In the genomic region with DNA sequence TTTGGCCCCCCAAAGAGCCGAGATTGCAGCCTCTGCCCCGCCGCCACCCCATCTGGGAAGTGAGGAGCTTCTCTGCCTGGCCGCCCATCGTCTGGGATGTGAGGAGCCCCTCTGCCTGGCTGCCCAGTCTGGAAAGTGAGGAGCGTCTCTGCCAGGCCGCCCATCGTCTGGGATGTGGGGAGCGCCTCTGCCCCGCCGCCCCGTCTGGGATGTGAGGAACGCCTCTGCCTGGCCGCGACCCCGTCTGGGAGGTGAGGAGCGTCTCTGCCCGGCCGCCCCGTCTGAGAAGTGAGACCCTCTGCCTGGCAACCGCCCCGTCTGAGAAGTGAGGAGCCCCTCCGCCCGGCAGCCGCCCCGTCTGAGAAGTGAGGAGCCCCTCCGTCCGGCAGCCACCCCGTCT, we compare ENCODE assay signal across 7 cellular contexts. TPM values are rescaled to one million over a fixed set of nuclear protein-coding genes. Genes with fewer than 3 reads are reported as not detected.
DNase-seq lines count a peak whose midpoint lies in the region; ATAC-seq and TF ChIP-seq lines count a peak whose summit lies in the region.
"Not testable (repeated sequence)": the region's sequence is repeated elsewhere in the genome, so short reads cannot be mapped to it uniquely, and the experiment has no call there.

No MANE protein-coding gene starts in this region.

- CTCF ChIA-PET in Panc1 (lab: Charles Lee); activated CD8-positive, alpha-beta memory T cell treated with anti-CD3 and anti-CD28 coated beads, Interleukin-2, amount 10 ng/mL, durations not matched to agents 7 days and 5 days (lab: Charles Lee); activated naive CD4-positive, alpha-beta T cell treated with anti-CD3 and anti-CD28 coated beads, Interleukin-2, amount 10 ng/mL, durations not matched to agents 7 days and 5 days (lab: Charles Lee): not testable (repeated sequence)

- peaks cover 17 to 46% (median 26%) of the 10 kb centered on the region in 4 donors for H3K4me1 Mint-ChIP-seq in CD4-positive, CD25-positive, alpha-beta regulatory T cell
- peaks cover 25% of the 10 kb centered on the region for H3K4me1 Mint-ChIP-seq in activated CD8-positive, alpha-beta memory T cell treated with anti-CD3 and anti-CD28 coated beads, Interleukin-2, amount 10 ng/mL, durations not matched to agents 7 days and 5 days
- H3K4me1 Mint-ChIP-seq in activated naive CD4-positive, alpha-beta T cell treated with anti-CD3 and anti-CD28 coated beads, Interleukin-2, amount 10 ng/mL, durations not matched to agents 7 days and 5 days, result peaks cover 32% of the 10 kb centered on the region
- H3K4me1 Mint-ChIP-seq in memory B cell, result peaks cover 25% of the 10 kb centered on the region

- not testable (repeated sequence) for H3K27me3 ChIP-seq in CD4-positive, CD25-positive, alpha-beta regulatory T cell (ENCODE audit: control insufficient read depth, insufficient read depth, low read length); Panc1 (ENCODE audit: control insufficient read depth, insufficient read depth, low read length)

- not testable (repeated sequence) for H3K27ac Mint-ChIP-seq in CD4-positive, CD25-positive, alpha-beta regulatory T cell
- H3K27ac Mint-ChIP-seq in activated CD8-positive, alpha-beta memory T cell treated with anti-CD3 and anti-CD28 coated beads, Interleukin-2, amount 10 ng/mL, durations not matched to agents 7 days and 5 days, result peak overlapping the region; percentile 99
- H3K27ac Mint-ChIP-seq in activated naive CD4-positive, alpha-beta T cell treated with anti-CD3 and anti-CD28 coated beads, Interleukin-2, amount 10 ng/mL, durations not matched to agents 7 days and 5 days, result peak overlapping the region; percentile 97
- peak overlapping the region; percentile 92 for H3K27ac Mint-ChIP-seq in memory B cell

- H3K9me3 Mint-ChIP-seq in CD4-positive, CD25-positive, alpha-beta regulatory T cell, result peaks cover 0 to 28% (median 5%) of the 10 kb centered on the region in 7 donors
- not testable (repeated sequence) for H3K9me3 Mint-ChIP-seq in activated CD8-positive, alpha-beta memory T cell treated with anti-CD3 and anti-CD28 coated beads, Interleukin-2, amount 10 ng/mL, durations not matched to agents 7 days and 5 days (ENCODE audit: low read depth); memory B cell
- H3K9me3 Mint-ChIP-seq in activated naive CD4-positive, alpha-beta T cell treated with anti-CD3 and anti-CD28 coated beads, Interleukin-2, amount 10 ng/mL, durations not matched to agents 7 days and 5 days, result peaks cover 28% of the 10 kb centered on the region

- POLR2A ChIA-PET in Panc1 (lab: Charles Lee), result not testable (repeated sequence)

- not testable (repeated sequence) for H3K27me3 Mint-ChIP-seq in CD4-positive, CD25-positive, alpha-beta regulatory T cell; activated CD8-positive, alpha-beta memory T cell treated with anti-CD3 and anti-CD28 coated beads, Interleukin-2, amount 10 ng/mL, durations not matched to agents 7 days and 5 days; activated naive CD4-positive, alpha-beta T cell treated with anti-CD3 and anti-CD28 coated beads, Interleukin-2, amount 10 ng/mL, durations not matched to agents 7 days and 5 days; memory B cell

- peaks cover 21% of the 10 kb centered on the region for H3K4me1 ChIP-seq in CD4-positive, CD25-positive, alpha-beta regulatory T cell (ENCODE audit: control insufficient read depth, insufficient read depth, low read length, poor library complexity, severe bottlenecking)
- not testable (repeated sequence) for H3K4me1 ChIP-seq in Panc1 (ENCODE audit: control insufficient read depth, insufficient read depth, low read length)

- in situ Hi-C loops in Panc1 (cut with HindIII; ENCODE audit: low pct_unique_long_range_greater_than_20kb, low sequenced_read_pairs), result not testable (repeated sequence)

- not testable (repeated sequence) for H3K36me3 ChIP-seq in CD4-positive, CD25-positive, alpha-beta regulatory T cell (ENCODE audit: control insufficient read depth, insufficient read depth, low read length); Panc1 (ENCODE audit: control insufficient read depth, insufficient read depth, low read length)

- TF ChIP-seq CTCF in GM12875 (IDR thresholded peaks at IDR 0.05; ENCODE audit: borderline replicate concordance, insufficient read depth, low read depth, low read length); Panc1 (IDR thresholded peaks at IDR 0.05); VCaP (conservative IDR thresholded peaks at IDR 0.05): not testable (repeated sequence)

- H3K4me3 Mint-ChIP-seq in CD4-positive, CD25-positive, alpha-beta regulatory T cell, result peak overlapping the region in 3 of 4 donors; percentile 75 to 98 (median 96)
- H3K4me3 Mint-ChIP-seq in activated CD8-positive, alpha-beta memory T cell treated with anti-CD3 and anti-CD28 coated beads, Interleukin-2, amount 10 ng/mL, durations not matched to agents 7 days and 5 days; activated naive CD4-positive, alpha-beta T cell treated with anti-CD3 and anti-CD28 coated beads, Interleukin-2, amount 10 ng/mL, durations not matched to agents 7 days and 5 days: not testable (repeated sequence)
- peak overlapping the region; percentile 94 for H3K4me3 Mint-ChIP-seq in memory B cell

- not testable (repeated sequence) for H3K27ac ChIP-seq in CD4-positive, CD25-positive, alpha-beta regulatory T cell (ENCODE audit: insufficient read depth, low read length, poor library complexity, severe bottlenecking); Panc1 (ENCODE audit: low read length)
- peak overlapping the region; percentile 98 for H3K27ac ChIP-seq in VCaP

- ATAC-seq in CD4-positive, CD25-positive, alpha-beta regulatory T cell (ENCODE audit: low read depth in 2 of 2); Panc1; activated CD8-positive, alpha-beta memory T cell treated with anti-CD3 and anti-CD28 coated beads, Interleukin-2, amount 10 ng/mL, durations not matched to agents 7 days and 5 days; memory B cell (ENCODE audit: low read depth): not testable (repeated sequence)

- BruUV-seq in Panc1 (replicated peaks; lab: Mats Ljungman, UMichigan), result not testable (repeated sequence)

- not testable (repeated sequence) for H3K36me3 Mint-ChIP-seq in CD4-positive, CD25-positive, alpha-beta regulatory T cell; memory B cell
- H3K36me3 Mint-ChIP-seq in activated CD8-positive, alpha-beta memory T cell treated with anti-CD3 and anti-CD28 coated beads, Interleukin-2, amount 10 ng/mL, durations not matched to agents 7 days and 5 days, result peaks cover 28% of the 10 kb centered on the region
- peaks cover 32% of the 10 kb centered on the region for H3K36me3 Mint-ChIP-seq in activated naive CD4-positive, alpha-beta T cell treated with anti-CD3 and anti-CD28 coated beads, Interleukin-2, amount 10 ng/mL, durations not matched to agents 7 days and 5 days

- not testable (repeated sequence) for H3K4me3 ChIP-seq in CD4-positive, CD25-positive, alpha-beta regulatory T cell (ENCODE audit: low read depth, low read length)
- H3K4me3 ChIP-seq in GM12875 (ENCODE audit: low read depth, low read length) (peak overlapping the region; percentile 5), Panc1 (ENCODE audit: low read depth in 2 of 2, low read length in 2 of 2) (peak overlapping the region; percentile 25 to 87)

- intact Hi-C loops in Panc1 (cut with micrococcal nuclease; ENCODE audit: unreplicated experiment), result loop anchor here (10.0 kb wide), 1 partner anchor 296 kb away; no protein-coding TSS in a partner anchor

- not testable (repeated sequence) for H3K9me3 ChIP-seq in CD4-positive, CD25-positive, alpha-beta regulatory T cell (ENCODE audit: control insufficient read depth in 2 of 2, low read length in 2 of 2); Panc1 (ENCODE audit: control insufficient read depth, insufficient read depth, low read depth, low read length)

- DNase-seq in CD4-positive, CD25-positive, alpha-beta regulatory T cell; Panc1 (ENCODE audit: low read depth, low spot score); activated CD8-positive, alpha-beta memory T cell treated with anti-CD3 and anti-CD28 coated beads, Interleukin-2, amount 10 ng/mL, durations not matched to agents 7 days and 5 days; activated naive CD4-positive, alpha-beta T cell treated with anti-CD3 and anti-CD28 coated beads, Interleukin-2, amount 10 ng/mL, durations not matched to agents 7 days and 5 days; memory B cell (ENCODE audit: low spot score in 2 of 2): not testable (repeated sequence)

RNA-seq across cellular contexts. Expression of a gene that starts 1.5 kb away (rescaled TPM):
- 7.9 TPM for total RNA-seq in CD4-positive, CD25-positive, alpha-beta regulatory T cell
- 10 to 100 TPM; 13.9 to 20.7 (median 19.1) TPM for polyA plus RNA-seq in CD4-positive, CD25-positive, alpha-beta regulatory T cell
- total RNA-seq in Panc1 (2021; ENCODE audit: unreplicated experiment), result 19.5 TPM
- polyA plus RNA-seq in Panc1 (2012; ENCODE audit: insufficient read length), result 7.4 TPM
- 1 to 10 TPM; 6.6 to 7.5 TPM for total RNA-seq in activated CD8-positive, alpha-beta memory T cell treated with anti-CD3 and anti-CD28 coated beads, Interleukin-2, amount 10 ng/mL, durations not matched to agents 7 days and 5 days

RNA-seq across cellular contexts. Expression of a gene that starts 37.2 kb away (rescaled TPM):
- 3.2 TPM for total RNA-seq in CD4-positive, CD25-positive, alpha-beta regulatory T cell
- polyA plus RNA-seq in CD4-positive, CD25-positive, alpha-beta regulatory T cell, result 10 to 100 TPM in 2 of 4 donors, 1 to 10 TPM in 2; 5.5 to 11.1 (median 8.3) TPM
- 25.2 TPM for total RNA-seq in Panc1 (2021; ENCODE audit: unreplicated experiment)
- 6.6 TPM for polyA plus RNA-seq in Panc1 (2012; ENCODE audit: insufficient read length)
- 10 to 100 TPM in 1 of 2 experiments, 1 to 10 TPM in 1; 9.3 to 11.7 TPM for total RNA-seq in activated CD8-positive, alpha-beta memory T cell treated with anti-CD3 and anti-CD28 coated beads, Interleukin-2, amount 10 ng/mL, durations not matched to agents 7 days and 5 days
